ENCODE assay signal across 18 cellular contexts in the genomic region with DNA sequence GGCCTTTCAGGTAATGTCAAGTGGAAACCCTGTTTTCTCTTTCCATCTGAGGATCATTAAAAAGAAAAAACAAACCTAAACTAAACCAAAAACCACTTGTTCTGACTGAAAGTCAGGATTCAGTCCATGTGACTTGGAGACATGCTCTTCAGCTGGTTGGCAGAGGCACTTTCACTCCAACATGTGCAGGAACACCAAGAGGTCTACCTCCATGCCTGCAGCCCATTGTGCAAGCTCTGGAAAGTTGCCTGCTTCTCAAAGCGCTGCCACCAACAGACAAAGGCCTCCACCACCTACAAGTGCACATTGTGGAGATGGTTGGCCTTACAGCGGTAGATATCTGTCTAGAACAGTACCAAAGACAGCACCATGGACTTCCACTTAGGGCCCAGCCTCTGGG.
DNase-seq lines count a peak whose midpoint lies in the region; ATAC-seq and TF ChIP-seq lines count a peak whose summit lies in the region.
"Had no signal": no experiment of that assay in that cellular context is flagged by ENCODE, and none has a peak within 500 bp of the region (broad histone marks: within the 10 kb centered on the region; RNA-seq: fewer than 3 reads in every experiment).

No MANE protein-coding gene starts in this region.

- H3K4me1 ChIP-seq in IMR-90 (ENCODE audit: control insufficient read depth, insufficient read depth, low read length) = no peaks in the 10 kb centered on the region
- peaks cover 5% of the 10 kb centered on the region for H3K4me1 ChIP-seq in mesendoderm (ENCODE audit: control insufficient read depth, low read depth, low read length)
- H3K4me1 ChIP-seq in esophagus muscularis mucosa = no peaks in the 10 kb centered on the region
- H3K4me1 ChIP-seq in A673 (ENCODE audit: insufficient read depth, low read length, poor library complexity, severe bottlenecking) = no peaks in the 10 kb centered on the region
- H3K4me1 ChIP-seq: A549 had no signal

- H3K23ac ChIP-seq in IMR-90 (ENCODE audit: low read depth, low read length) (no peak overlapping the region), mesendoderm (ENCODE audit: low read length) (no peak overlapping the region)

- no peaks in the 10 kb centered on the region for H3K27me3 Mint-ChIP-seq in stimulated activated memory B cell treated with anti-CD40 and anti-IgM and Interleukin-4, amounts not matched to agents 10 μg/mL and 1 μg/mL and 100 μg/mL, for 72 hours

- no peak overlapping the region for H2BK120ac ChIP-seq in IMR-90 (ENCODE audit: low read depth, low read length)
- H2BK120ac ChIP-seq in mesendoderm (ENCODE audit: low read depth, low read length) = no peak overlapping the region

- intact Hi-C loops in IMR-90 (cut with micrococcal nuclease) = no loop called here
- intact Hi-C loops in esophagus muscularis mucosa (cut with DNase I) = no loop called here
- intact Hi-C loops in A673 (cut with micrococcal nuclease; ENCODE audit: unreplicated experiment) = no loop called here

- no peak overlapping the region for H2AK5ac ChIP-seq in IMR-90 (ENCODE audit: low read depth, low read length)
- H2AK5ac ChIP-seq in mesendoderm (ENCODE audit: low read length) = no peak overlapping the region

- no peak for TF ChIP-seq RAD21 in IMR-90 (IDR thresholded peaks at IDR 0.05; ENCODE audit: low read length)

- no peak overlapping the region for H2BK5ac ChIP-seq in IMR-90 (ENCODE audit: low read depth, low read length, poor library complexity, severe bottlenecking)
- H2BK5ac ChIP-seq in mesendoderm (ENCODE audit: low read length) = peak overlapping the region; percentile 33

- TF ChIP-seq POLR2A in IMR-90 (IDR thresholded peaks at IDR 0.05; ENCODE audit: low read depth, low read length) (no peak), esophagus muscularis mucosa (IDR thresholded peaks at IDR 0.05; ENCODE audit: low read depth) (no peak)

- H4K8ac ChIP-seq in IMR-90 (ENCODE audit: low read depth in 2 of 2, low read length in 2 of 2) = no peak overlapping the region
- H4K8ac ChIP-seq in mesendoderm (ENCODE audit: low read depth, low read length) = no peak overlapping the region

- H2BK15ac ChIP-seq in IMR-90 (ENCODE audit: low read depth, low read length) (no peak overlapping the region), mesendoderm (replicated peaks; ENCODE audit: low read depth) (no peak overlapping the region)

- BruUV-seq in IMR-90 (replicated peaks; lab: Mats Ljungman, UMichigan) (no TSS peak), A673 (replicated peaks; lab: Mats Ljungman, UMichigan) (no TSS peak)

- H3K27ac ChIP-seq in IMR-90 (ENCODE audit: insufficient read depth, low read length) (no peak overlapping the region), mesendoderm (ENCODE audit: low read depth, low read length) (no peak overlapping the region), esophagus muscularis mucosa (replicated peaks in 1 of 4) (no peak overlapping the region), A673 (ENCODE audit: low read depth, low read length, poor library complexity, severe bottlenecking) (no peak overlapping the region)
- H3K27ac ChIP-seq: A549 had no signal

- H3K56ac ChIP-seq in IMR-90 (ENCODE audit: extremely low read depth, insufficient read depth, low read length) (no peak overlapping the region), mesendoderm (ENCODE audit: low read length) (peak overlapping the region; percentile 12)

- no CpG with 5 or more reads among the region's 2 CpGs for WGBS in IMR-90 (ENCODE audit: extremely low coverage in 2 of 2, insufficient read length in 1 of 2), 2 experiments
- no CpG with 5 or more reads among the region's 2 CpGs for WGBS in mesendoderm (ENCODE audit: extremely low coverage, insufficient coverage, low lambda C conversion rate)
- 93% methylated on average over 2 of the region's 2 CpGs for WGBS in esophagus muscularis mucosa

- H4K20me1 ChIP-seq in IMR-90 (ENCODE audit: insufficient read depth, low read length) = no peaks in the 10 kb centered on the region

- no peak for TF ChIP-seq CTCF in IMR-90 (conservative IDR thresholded peaks at IDR 0.05; ENCODE audit: low read depth, low read length)
- no peak for TF ChIP-seq CTCF in esophagus muscularis mucosa (IDR thresholded peaks at IDR 0.05)
- no peak for TF ChIP-seq CTCF in A673 (conservative IDR thresholded peaks at IDR 0.05; ENCODE audit: low read depth, low read length)

- no peaks in the 10 kb centered on the region for H3K79me2 ChIP-seq in mesendoderm (ENCODE audit: control insufficient read depth, insufficient read depth, low read length)

- H3K4me1 Mint-ChIP-seq in stimulated activated memory B cell treated with anti-CD40 and anti-IgM and Interleukin-4, amounts not matched to agents 10 μg/mL and 1 μg/mL and 100 μg/mL, for 72 hours = peaks cover 17% of the 10 kb centered on the region
- H3K4me1 Mint-ChIP-seq: CD4-positive, alpha-beta memory T cell had no signal

- no peak overlapping the region for H3K9ac ChIP-seq in IMR-90 (ENCODE audit: low read depth, low read length)
- no peak overlapping the region for H3K9ac ChIP-seq in mesendoderm (ENCODE audit: low read length)

- no peak for DNase-seq in IMR-90
- no peak for DNase-seq in mesendoderm
- DNase-seq in esophagus muscularis mucosa (ENCODE audit: extremely low spot score) = no peak
- no peak for DNase-seq in NK-92 treated with Interleukin-12 subunit alpha and Interleukin-12 subunit beta, amount 100 ng/mL, for 24 hours (lab: John Stamatoyannopoulos, UW)
- no peak for DNase-seq in A673 (ENCODE audit: low spot score)
- DNase-seq: 8988T; C1 segment of cervical spinal cord; Calu3; CD4-positive, alpha-beta memory T cell; COR-L47; DMS53; DMS79 treated with DMSO at 0.1 percent for 48 hours; GF-D8; GOT3; H7; HCEC 1CT had no signal

- CTCF ChIA-PET in IMR-90 (lab: Yijun Ruan, JAX) = interaction anchor here (1.1 to 1.5 kb wide), 2 partner anchors 14 to 26 kb away, joined by 3 read pairs; no protein-coding TSS in a partner anchor
- CTCF ChIA-PET in A673 (lab: Charles Lee) = no interaction called here

- no peak overlapping the region for H2BK20ac ChIP-seq in IMR-90 (ENCODE audit: low read depth, low read length)

- H3K36me3 ChIP-seq in IMR-90 (ENCODE audit: control insufficient read depth, insufficient read depth, low read length) (no peaks in the 10 kb centered on the region), mesendoderm (ENCODE audit: control insufficient read depth, insufficient read depth, low read length) (no peaks in the 10 kb centered on the region), esophagus muscularis mucosa (no peaks in the 10 kb centered on the region), A673 (ENCODE audit: insufficient read depth, low read length, poor library complexity, severe bottlenecking) (no peaks in the 10 kb centered on the region)

- in situ Hi-C loops in IMR-90 (cut with MboI; ENCODE audit: low sequenced_read_pairs) = no loop called here

- H3K4me2 ChIP-seq in IMR-90 (ENCODE audit: low read depth, low read length) = no peak overlapping the region
- H3K4me2 ChIP-seq in mesendoderm (ENCODE audit: low read length) = no peak overlapping the region
- H3K4me2 ChIP-seq: A549 had no signal

- H3K9me3 ChIP-seq in IMR-90 (ENCODE audit: control insufficient read depth, insufficient read depth, low read length) = no peaks in the 10 kb centered on the region
- H3K9me3 ChIP-seq in esophagus muscularis mucosa = peaks cover 0 to 6% (median 2%) of the 10 kb centered on the region in 4 donors
- H3K9me3 ChIP-seq in A673 (ENCODE audit: low read depth, low read length, poor library complexity, severe bottlenecking) = no peaks in the 10 kb centered on the region
- H3K9me3 ChIP-seq: A549 had no signal

- no peak overlapping the region for H2AK9ac ChIP-seq in IMR-90 (replicated peaks; ENCODE audit: low read depth, low read length, poor library complexity)

- H3K79me1 ChIP-seq in IMR-90 (ENCODE audit: low read depth in 1 of 2, low read length in 2 of 2) (no peaks in the 10 kb centered on the region), mesendoderm (ENCODE audit: low read length) (no peaks in the 10 kb centered on the region)

- no peak overlapping the region for H3K4me3 Mint-ChIP-seq in stimulated activated memory B cell treated with anti-CD40 and anti-IgM and Interleukin-4, amounts not matched to agents 10 μg/mL and 1 μg/mL and 100 μg/mL, for 72 hours
- H3K4me3 Mint-ChIP-seq: CD4-positive, alpha-beta memory T cell had no signal

- H3K36me3 Mint-ChIP-seq in stimulated activated memory B cell treated with anti-CD40 and anti-IgM and Interleukin-4, amounts not matched to agents 10 μg/mL and 1 μg/mL and 100 μg/mL, for 72 hours = peaks cover 6% of the 10 kb centered on the region

- dilution Hi-C loops in IMR-90 (cut with HindIII; ENCODE audit: low sequenced_read_pairs, unreplicated experiment) = no loop called here

- H4K5ac ChIP-seq in IMR-90 (ENCODE audit: low read depth, low read length) (no peak overlapping the region), mesendoderm (ENCODE audit: low read length) (no peak overlapping the region)

- no peaks in the 10 kb centered on the region for H3K9me3 Mint-ChIP-seq in stimulated activated memory B cell treated with anti-CD40 and anti-IgM and Interleukin-4, amounts not matched to agents 10 μg/mL and 1 μg/mL and 100 μg/mL, for 72 hours

- H4K91ac ChIP-seq in IMR-90 (ENCODE audit: insufficient read depth, low read depth, low read length) = no peak overlapping the region

- no peaks in the 10 kb centered on the region; the same call in 1 of the 2 replicates for H3K27me3 ChIP-seq in IMR-90 (ENCODE audit: control insufficient read depth, insufficient read depth, low read length)
- no peaks in the 10 kb centered on the region for H3K27me3 ChIP-seq in mesendoderm (ENCODE audit: insufficient read depth, low read length, poor library complexity)
- no peaks in the 10 kb centered on the region for H3K27me3 ChIP-seq in esophagus muscularis mucosa
- no peaks in the 10 kb centered on the region for H3K27me3 ChIP-seq in A673 (replicated peaks; ENCODE audit: insufficient read depth, low read depth, low read length, poor library complexity)

- peak overlapping the region; percentile 19 for H2AFZ ChIP-seq in IMR-90 (replicated peaks; ENCODE audit: low read length, poor library complexity)

- H3K27ac Mint-ChIP-seq in stimulated activated memory B cell treated with anti-CD40 and anti-IgM and Interleukin-4, amounts not matched to agents 10 μg/mL and 1 μg/mL and 100 μg/mL, for 72 hours = no peak overlapping the region
- H3K27ac Mint-ChIP-seq: CD4-positive, alpha-beta memory T cell had no signal

- POLR2A ChIA-PET in IMR-90 (lab: Charles Lee; ENCODE audit: unreplicated experiment) = no interaction called here
- POLR2A ChIA-PET in A673 (lab: Charles Lee; ENCODE audit: low non-redundant PET) = no interaction called here

- H3K4me3 ChIP-seq in IMR-90 (ENCODE audit: insufficient read depth, low read depth, low read length) (no peak overlapping the region), mesendoderm (ENCODE audit: low read length) (no peak overlapping the region), esophagus muscularis mucosa (no peak overlapping the region), A673 (ENCODE audit: low read depth, low read length, poor library complexity, severe bottlenecking) (no peak overlapping the region)
- H3K4me3 ChIP-seq: A549 had no signal

- H3K4ac ChIP-seq in IMR-90 (ENCODE audit: low read depth, low read length) (no peak overlapping the region), mesendoderm (ENCODE audit: low read depth, low read length) (no peak overlapping the region)

- no peak for TF ChIP-seq EP300 in esophagus muscularis mucosa (IDR thresholded peaks at IDR 0.05)

- H3K9me1 ChIP-seq in IMR-90 (ENCODE audit: insufficient read depth, low read length) = no peaks in the 10 kb centered on the region

- no peak overlapping the region for H3K18ac ChIP-seq in IMR-90 (ENCODE audit: low read depth, low read length)
- no peak overlapping the region for H3K18ac ChIP-seq in mesendoderm (ENCODE audit: low read length)

- H3K14ac ChIP-seq in IMR-90 (replicated peaks; ENCODE audit: low read depth, low read length) = no peak overlapping the region

- ATAC-seq in IMR-90 (ENCODE audit: low read depth) = no peak
- peak; percentile 27 for ATAC-seq in stimulated activated memory B cell treated with anti-CD40 and anti-IgM and Interleukin-4, amounts not matched to agents 10 μg/mL and 1 μg/mL and 100 μg/mL, for 72 hours
- ATAC-seq: A549 had no signal
